ENCODE assay signal across 40 cellular contexts in genomic region chr12:108167974-108168373, GRCh38. TPM values are rescaled to one million over a fixed set of nuclear protein-coding genes. Genes with fewer than 3 reads are reported as not detected.
"Had no signal": no experiment of that assay in that cellular context is flagged by ENCODE, and none has a peak within 500 bp of the region (broad histone marks: within the 10 kb centered on the region; RNA-seq: fewer than 3 reads in every experiment).

No MANE protein-coding gene starts in this region.

- H3K36me3 ChIP-seq: adrenal gland, brain microvascular endothelial cell, breast epithelium, cardiac muscle cell had no signal

- H3K4me1 Mint-ChIP-seq: activated B cell treated with CpG ODN at 0.5 μM for 24 hours; activated CD4-positive, alpha-beta T cell treated with anti-CD3 and anti-CD28 coated beads, Interleukin-2, amount 10 ng/mL, durations not matched to agents 24 days and 14 days; activated naive CD8-positive, alpha-beta T cell treated with anti-CD3 and anti-CD28 coated beads for 36 hours; activated T-helper 17 cell treated with anti-CD3 and anti-CD28 coated beads, Interleukin-2, amount 50 U/mL, for 72 hours had no signal

- H3K27me3 ChIP-seq: adrenal gland, brain microvascular endothelial cell had no signal

- H3K9me3 Mint-ChIP-seq: activated B cell treated with CpG ODN at 0.5 μM for 24 hours; activated CD4-positive, alpha-beta memory T cell treated with anti-CD3 and anti-CD28 coated beads for 36 hours; activated CD4-positive, alpha-beta T cell treated with anti-CD3 and anti-CD28 coated beads, Interleukin-2, amount 10 ng/mL, durations not matched to agents 24 days and 14 days; activated CD8-positive, alpha-beta T cell treated with anti-CD3 and anti-CD28 coated beads for 36 hours; activated naive CD4-positive, alpha-beta T cell treated with anti-CD3 and anti-CD28 coated beads for 36 hours; activated naive CD4-positive, alpha-beta T cell treated with anti-CD3 and anti-CD28 coated beads, Interleukin-2, amount 50 U/mL, for 72 hours; activated naive CD8-positive, alpha-beta T cell treated with anti-CD3 and anti-CD28 coated beads for 36 hours; activated T-cell treated with anti-CD3 and anti-CD28 coated beads, Interleukin-2, amount 50 U/mL, for 4 hours; activated T-cell treated with anti-CD3 and anti-CD28 coated beads, Interleukin-2, amount 50 U/mL, for 72 hours; activated T-helper 1 cell treated with anti-CD3 and anti-CD28 coated beads, Interleukin-12 subunit alpha, Interleukin-12 subunit beta, Interleukin-2, Interleukin-4 antibody, amounts not matched to agents 30 ng/mL and 10 ng/mL and 1 ng/mL, durations not matched to agents 14 hours and 24 hours and 36 hours; activated T-helper 17 cell treated with anti-CD3 and anti-CD28 coated beads, Interleukin-2, amount 50 U/mL, for 72 hours; T-helper 1 cell treated with Interleukin-12 subunit alpha and Interleukin-12 subunit beta and Interleukin-4 antibody, amounts not matched to agents 30 μg/mL and 1 μg/mL, for 36 hours; T-helper 2 cell treated with Interferon-gamma antibody and Interleukin-4, amounts not matched to agents 5 μg/mL and 100 μg/mL, for 36 hours had no signal

- H3K4me3 ChIP-seq: adrenal gland, body of pancreas, breast epithelium, cardiac muscle cell had no signal

- ATAC-seq: activated CD8-positive, alpha-beta T cell treated with anti-CD3 and anti-CD28 coated beads for 36 hours; activated naive CD4-positive, alpha-beta T cell treated with anti-CD3 and anti-CD28 coated beads, Interleukin-2, amount 50 U/mL, for 72 hours; activated T-cell treated with anti-CD3 and anti-CD28 coated beads, Interleukin-2, amount 50 U/mL, for 4 hours; activated T-cell treated with anti-CD3 and anti-CD28 coated beads, Interleukin-2, amount 50 U/mL, for 72 hours; activated T-helper 17 cell treated with anti-CD3 and anti-CD28 coated beads, Interleukin-2, amount 50 U/mL, for 72 hours; body of pancreas had no signal

- H3K4me3 Mint-ChIP-seq: activated B cell treated with CpG ODN at 0.5 μM for 24 hours; activated CD4-positive, alpha-beta memory T cell treated with anti-CD3 and anti-CD28 coated beads for 36 hours; activated CD4-positive, alpha-beta T cell treated with anti-CD3 and anti-CD28 coated beads, Interleukin-2, amount 10 ng/mL, durations not matched to agents 24 days and 14 days; activated CD8-positive, alpha-beta T cell treated with anti-CD3 and anti-CD28 coated beads for 36 hours; activated naive CD4-positive, alpha-beta T cell treated with anti-CD3 and anti-CD28 coated beads for 36 hours; activated naive CD8-positive, alpha-beta T cell treated with anti-CD3 and anti-CD28 coated beads for 36 hours; activated T-cell treated with anti-CD3 and anti-CD28 coated beads, Interleukin-2, amount 50 U/mL, for 4 hours; activated T-cell treated with anti-CD3 and anti-CD28 coated beads, Interleukin-2, amount 50 U/mL, for 72 hours; activated T-helper 1 cell treated with anti-CD3 and anti-CD28 coated beads, Interleukin-12 subunit alpha, Interleukin-12 subunit beta, Interleukin-2, Interleukin-4 antibody, amounts not matched to agents 30 ng/mL and 10 ng/mL and 1 ng/mL, durations not matched to agents 14 hours and 24 hours and 36 hours; activated T-helper 17 cell treated with anti-CD3 and anti-CD28 coated beads, Interleukin-2, amount 50 U/mL, for 72 hours; T-helper 1 cell treated with Interleukin-12 subunit alpha and Interleukin-12 subunit beta and Interleukin-4 antibody, amounts not matched to agents 30 μg/mL and 1 μg/mL, for 36 hours; T-helper 2 cell treated with Interferon-gamma antibody and Interleukin-4, amounts not matched to agents 5 μg/mL and 100 μg/mL, for 36 hours had no signal

- H3K36me3 Mint-ChIP-seq: activated CD4-positive, alpha-beta memory T cell treated with anti-CD3 and anti-CD28 coated beads for 36 hours; activated naive CD4-positive, alpha-beta T cell treated with anti-CD3 and anti-CD28 coated beads, Interleukin-2, amount 50 U/mL, for 72 hours; activated naive CD8-positive, alpha-beta T cell treated with anti-CD3 and anti-CD28 coated beads for 36 hours had no signal

- H3K4me1 ChIP-seq: adrenal gland, body of pancreas, breast epithelium had no signal

- FAIRE-seq: astrocyte, TTC549 had no signal

- H3K9me3 ChIP-seq: adrenal gland, body of pancreas, breast epithelium had no signal

- H3K27ac Mint-ChIP-seq: activated B cell treated with CpG ODN at 0.5 μM for 24 hours; activated CD4-positive, alpha-beta memory T cell treated with anti-CD3 and anti-CD28 coated beads for 36 hours; activated CD4-positive, alpha-beta T cell treated with anti-CD3 and anti-CD28 coated beads, Interleukin-2, amount 10 ng/mL, durations not matched to agents 24 days and 14 days; activated CD8-positive, alpha-beta T cell treated with anti-CD3 and anti-CD28 coated beads for 36 hours; activated naive CD4-positive, alpha-beta T cell treated with anti-CD3 and anti-CD28 coated beads for 36 hours; activated naive CD4-positive, alpha-beta T cell treated with anti-CD3 and anti-CD28 coated beads, Interleukin-2, amount 50 U/mL, for 72 hours; activated naive CD8-positive, alpha-beta T cell treated with anti-CD3 and anti-CD28 coated beads for 36 hours; activated T-cell treated with anti-CD3 and anti-CD28 coated beads, Interleukin-2, amount 50 U/mL, for 72 hours; activated T-helper 1 cell treated with anti-CD3 and anti-CD28 coated beads, Interleukin-12 subunit alpha, Interleukin-12 subunit beta, Interleukin-2, Interleukin-4 antibody, amounts not matched to agents 30 ng/mL and 10 ng/mL and 1 ng/mL, durations not matched to agents 14 hours and 24 hours and 36 hours; activated T-helper 17 cell treated with anti-CD3 and anti-CD28 coated beads, Interleukin-2, amount 50 U/mL, for 72 hours; T-helper 1 cell treated with Interleukin-12 subunit alpha and Interleukin-12 subunit beta and Interleukin-4 antibody, amounts not matched to agents 30 μg/mL and 1 μg/mL, for 36 hours; T-helper 2 cell treated with Interferon-gamma antibody and Interleukin-4, amounts not matched to agents 5 μg/mL and 100 μg/mL, for 36 hours had no signal

- DNase-seq: activated B cell treated with CpG ODN at 0.5 μM for 24 hours; activated CD4-positive, alpha-beta memory T cell treated with anti-CD3 and anti-CD28 coated beads for 36 hours; activated CD4-positive, alpha-beta T cell treated with anti-CD3 and anti-CD28 coated beads for 4 hours; activated CD4-positive, alpha-beta T cell treated with anti-CD3 and anti-CD28 coated beads, Interleukin-2, amount 10 ng/mL, durations not matched to agents 24 days and 14 days; activated CD4-positive, alpha-beta T cell treated with anti-CD3 and anti-CD28 coated beads, Interleukin-2, amount 50 U/mL, for 1 hour; activated CD4-positive, alpha-beta T cell treated with anti-CD3 and anti-CD28 coated beads, Interleukin-2, amount 50 U/mL, for 4 hours; activated CD4-positive, CD25-positive, alpha-beta regulatory T cell treated with anti-CD3 and anti-CD28 coated beads, Interleukin-2, amount 50 U/mL, for 72 hours; activated CD8-positive, alpha-beta memory T cell treated with anti-CD3 and anti-CD28 coated beads, Interleukin-2, amount 50 U/mL, for 4 hours; activated CD8-positive, alpha-beta T cell treated with anti-CD3 and anti-CD28 coated beads for 36 hours; activated effector memory CD4-positive, alpha-beta T cell treated with anti-CD3 and anti-CD28 coated beads, Interleukin-2, amount 50 U/mL, for 16 hours; activated gamma-delta T cell treated with Interleukin-2 at 50 U/mL for 16 hours; activated naive CD4-positive, alpha-beta T cell; activated naive CD4-positive, alpha-beta T cell treated with anti-CD3 and anti-CD28 coated beads for 36 hours; activated naive CD4-positive, alpha-beta T cell treated with anti-CD3 and anti-CD28 coated beads, Interleukin-2, amount 50 U/mL, for 16 hours; activated naive CD8-positive, alpha-beta T cell treated with anti-CD3 and anti-CD28 coated beads for 36 hours; activated T-cell treated with anti-CD3 and anti-CD28 coated beads for 4 hours; activated T-cell treated with anti-CD3 and anti-CD28 coated beads, Interleukin-2, amount 50 U/mL, for 1 hour; activated T-cell treated with anti-CD3 and anti-CD28 coated beads, Interleukin-2, amount 50 U/mL, for 4 hours; activated T-cell treated with anti-CD3 and anti-CD28 coated beads, Interleukin-2, amount 50 U/mL, for 72 hours; adrenal gland; amniotic stem cell; aorta; body of pancreas; brain microvascular endothelial cell; caudate nucleus; SW 1271; T-helper 1 cell; T-helper 2 cell; T-helper 9 cell had no signal

- H3K27ac ChIP-seq: adrenal gland, body of pancreas, brain microvascular endothelial cell, breast epithelium, cardiac muscle cell, VCaP had no signal

RNA-seq across cellular contexts. Expression of gene WSCD2, which starts 38.9 kb away (rescaled TPM):
- total RNA-seq: activated CD4-positive, alpha-beta memory T cell treated with anti-CD3 and anti-CD28 coated beads for 36 hours; activated CD4-positive, alpha-beta T cell treated with anti-CD3 and anti-CD28 coated beads, Interleukin-2, amount 10 ng/mL, durations not matched to agents 24 days and 14 days; activated CD8-positive, alpha-beta memory T cell treated with anti-CD3 and anti-CD28 coated beads for 36 hours; activated CD8-positive, alpha-beta T cell treated with anti-CD3 and anti-CD28 coated beads for 36 hours; activated naive CD4-positive, alpha-beta T cell treated with anti-CD3 and anti-CD28 coated beads for 36 hours; activated naive CD4-positive, alpha-beta T cell treated with anti-CD3 and anti-CD28 coated beads, Interleukin-2, amount 50 U/mL, for 72 hours; activated naive CD8-positive, alpha-beta T cell treated with anti-CD3 and anti-CD28 coated beads for 36 hours; activated T-cell treated with anti-CD3 and anti-CD28 coated beads, Interleukin-2, amount 50 U/mL, for 4 hours; activated T-cell treated with anti-CD3 and anti-CD28 coated beads, Interleukin-2, amount 50 U/mL, for 72 hours; activated T-helper 1 cell treated with anti-CD3 and anti-CD28 coated beads, Interleukin-12 subunit alpha, Interleukin-12 subunit beta, Interleukin-2, Interleukin-4 antibody, amounts not matched to agents 30 ng/mL and 10 ng/mL and 1 ng/mL, durations not matched to agents 14 hours and 24 hours and 36 hours; activated T-helper 17 cell treated with anti-CD3 and anti-CD28 coated beads, Interleukin-2, amount 50 U/mL, for 72 hours had no signal
